In the genomic region with DNA sequence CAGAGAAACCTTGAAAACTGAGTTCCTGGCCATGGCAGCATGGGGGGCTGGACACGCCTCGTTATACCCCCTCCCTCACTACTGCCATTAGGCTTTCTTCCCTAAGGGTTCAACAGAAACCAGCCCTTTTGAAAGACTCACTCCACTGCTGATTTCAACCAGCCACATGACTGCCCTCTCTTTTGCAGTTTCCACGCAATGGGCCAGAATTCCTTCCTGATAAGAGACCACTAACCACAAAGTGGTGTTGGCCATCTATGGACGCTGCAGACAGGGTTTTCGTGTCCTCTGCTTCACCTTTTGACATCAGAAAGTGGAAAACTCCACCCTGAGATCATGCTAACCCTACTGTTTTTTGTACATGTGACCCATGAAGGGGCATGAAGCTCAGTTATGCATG, we compare ENCODE assay signal across 25 cellular contexts.
"Had no signal": no experiment of that assay in that cellular context is flagged by ENCODE, and none has a peak within 500 bp of the region (broad histone marks: within the 10 kb centered on the region; RNA-seq: fewer than 3 reads in every experiment).

No MANE protein-coding gene starts in this region.

- H3K4me1 Mint-ChIP-seq: memory B cell; mesothelial cell of epicardium; naive B cell; nephron; stimulated activated effector memory CD8-positive, alpha-beta T cell treated with anti-CD3 and anti-CD28 coated beads, Interleukin-12 subunit alpha, Interleukin-12 subunit beta, amount 100 ng/mL, for 72 hours had no signal

- H3K36me3 ChIP-seq: colonic mucosa, esophagus muscularis mucosa, neural progenitor cell, right lobe of liver, tibial artery, upper lobe of left lung had no signal

- H3K79me2 ChIP-seq: parathyroid adenoma had no signal

- H3K9me3 ChIP-seq: colonic mucosa, esophagus muscularis mucosa, mucosa of descending colon, right lobe of liver, testis, tibial artery, upper lobe of left lung had no signal

- H2AFZ ChIP-seq: neural progenitor cell, parathyroid adenoma had no signal

- H3K4me3 Mint-ChIP-seq: dendritic cell treated with granulocyte-macrophage colony-stimulating factor and Interleukin-4, amounts not matched to agents 40 ng/mL and 50 ng/mL, for 4 days; memory B cell; mesothelial cell of epicardium; naive B cell; nephron; neural progenitor cell; stimulated activated effector memory CD8-positive, alpha-beta T cell treated with anti-CD3 and anti-CD28 coated beads, Interleukin-12 subunit alpha, Interleukin-12 subunit beta, amount 100 ng/mL, for 72 hours had no signal

- H3K27ac Mint-ChIP-seq: dendritic cell treated with granulocyte-macrophage colony-stimulating factor and Interleukin-4, amounts not matched to agents 40 ng/mL and 50 ng/mL, for 4 days; memory B cell; mesothelial cell of epicardium; nephron; neural progenitor cell; progenitor cell of endocrine pancreas; stimulated activated effector memory CD8-positive, alpha-beta T cell treated with anti-CD3 and anti-CD28 coated beads, Interleukin-12 subunit alpha, Interleukin-12 subunit beta, amount 100 ng/mL, for 72 hours had no signal

- H3K9ac ChIP-seq: neural progenitor cell, parathyroid adenoma had no signal

- H3K27me3 ChIP-seq: colonic mucosa, esophagus muscularis mucosa, foreskin keratinocyte, neural progenitor cell, right lobe of liver, testis, tibial artery, upper lobe of left lung had no signal

- DNase-seq: colonic mucosa; effector CD8-positive, alpha-beta T cell; foreskin keratinocyte; mucosa of descending colon; naive B cell; right lobe of liver; stimulated activated CD4-positive, alpha-beta T cell treated with anti-CD3 and anti-CD28 coated beads, Interleukin-12 subunit alpha, Interleukin-12 subunit beta, amount 100 ng/mL, for 4 hours; stimulated activated CD4-positive, alpha-beta T cell treated with anti-CD3 and anti-CD28 coated beads, Interleukin-1b, Interleukin-23, amount 100 ng/mL, for 48 hours; stimulated activated CD4-positive, alpha-beta T cell treated with anti-CD3 and anti-CD28 coated beads, Interleukin-4, amount 100 ng/mL, for 24 hours; stimulated activated naive CD8-positive, alpha-beta T cell treated with anti-CD3 and anti-CD28 coated beads, Interleukin-15, Interleukin-2, amounts not matched to agents 100 U/mL and 50 U/mL, for 24 hours; substantia nigra; testis; tibial artery; upper lobe of left lung had no signal

- H3K27ac ChIP-seq: colonic mucosa, esophagus muscularis mucosa, foreskin keratinocyte, neural progenitor cell, parathyroid adenoma, right lobe of liver, testis, tibial artery, upper lobe of left lung had no signal

- H3K27me3 Mint-ChIP-seq: memory B cell, naive B cell, progenitor cell of endocrine pancreas had no signal

- H3K36me3 Mint-ChIP-seq: memory B cell; mesothelial cell of epicardium; naive B cell; neural progenitor cell; stimulated activated effector memory CD8-positive, alpha-beta T cell treated with anti-CD3 and anti-CD28 coated beads, Interleukin-12 subunit alpha, Interleukin-12 subunit beta, amount 100 ng/mL, for 72 hours had no signal

- H3K4me3 ChIP-seq: colonic mucosa, esophagus muscularis mucosa, lung, mucosa of descending colon, neural progenitor cell, right lobe of liver, smooth muscle cell, testis, tibial artery, upper lobe of left lung had no signal

- ATAC-seq: foreskin keratinocyte; mucosa of descending colon; stimulated activated naive CD8-positive, alpha-beta T cell treated with anti-CD3 and anti-CD28 coated beads, Interleukin-15, Interleukin-2, amounts not matched to agents 100 U/mL and 50 U/mL, for 24 hours had no signal

- H3K4me2 ChIP-seq: neural progenitor cell, smooth muscle cell had no signal

- H3K9me3 Mint-ChIP-seq: dendritic cell treated with granulocyte-macrophage colony-stimulating factor and Interleukin-4, amounts not matched to agents 40 ng/mL and 50 ng/mL, for 4 days; memory B cell; mesothelial cell of epicardium; nephron; neural progenitor cell; stimulated activated effector memory CD8-positive, alpha-beta T cell treated with anti-CD3 and anti-CD28 coated beads, Interleukin-12 subunit alpha, Interleukin-12 subunit beta, amount 100 ng/mL, for 72 hours had no signal

- H3K4me1 ChIP-seq: colonic mucosa, esophagus muscularis mucosa, foreskin keratinocyte, parathyroid adenoma, right lobe of liver, testis, tibial artery, upper lobe of left lung had no signal
